In genomic region chr3:158732856-158733200, GRCh38 we compare ENCODE assay signal across 11 cellular contexts. TPM values are rescaled to one million over a fixed set of nuclear protein-coding genes. Genes with fewer than 3 reads are reported as not detected.
A peak's percentile ranks its signal among the peaks of the same experiment; 100 is the strongest.
DNase-seq lines count a peak whose midpoint lies in the region; ATAC-seq, FAIRE-seq and TF ChIP-seq lines count a peak whose summit lies in the region.
"Had no signal": no experiment of that assay in that cellular context is flagged by ENCODE, and none has a peak within 500 bp of the region (broad histone marks: within the 10 kb centered on the region; RNA-seq: fewer than 3 reads in every experiment).

No MANE protein-coding gene starts in this region.

- no peak overlapping the region for H3K27ac ChIP-seq in CD4-positive, alpha-beta T cell (ENCODE audit: low read depth, low read length)
- H3K27ac ChIP-seq in body of pancreas (peak overlapping the region in 2 of 4 donors; percentile 17 to 44), prostate gland (peak overlapping the region; percentile 85 to 86)

- no peak overlapping the region for H3K27ac Mint-ChIP-seq in CD4-positive, alpha-beta T cell

- H3K36me3 ChIP-seq in body of pancreas (replicated peaks in 1 of 2; ENCODE audit: insufficient read depth in 1 of 2, low read depth in 2 of 2) (no peaks in the 10 kb centered on the region), prostate gland (no peaks in the 10 kb centered on the region)

- no peak for ATAC-seq in CD4-positive, alpha-beta T cell (ENCODE audit: poor library complexity)
- peak; percentile 10 for ATAC-seq in body of pancreas
- no peak for ATAC-seq in GM21381 (IDR thresholded peaks at IDR 0.05; ENCODE audit: unreplicated experiment)

- no peak for DNase-seq in CD4-positive, alpha-beta T cell
- DNase-seq in body of pancreas (no peak), prostate gland (ENCODE audit: low spot score) (no peak), NCI-H82 treated with DMSO at 0.1 percent for 48 hours (lab: John Stamatoyannopoulos, UW; ENCODE audit: unreplicated experiment) (no peak), HuH-7.5 (ENCODE audit: low spot score) (no peak), frontal cortex (ENCODE audit: low spot score in 2 of 2) (no peak)
- DNase-seq: activated T-cell treated with anti-CD3 and anti-CD28 coated beads for 4 hours, DMS 273 treated with DMSO at 0.1 percent for 48 hours, NCI-H1417 treated with DMSO at 0.1 percent for 48 hours had no signal

- WGBS in body of pancreas, 2 donors, result 66 to 73% methylated on average over 15 of the region's 15 CpGs
- WGBS in prostate gland, result 24% methylated on average over 15 of the region's 15 CpGs

- peaks cover 16% of the 10 kb centered on the region for H3K4me1 ChIP-seq in body of pancreas
- peaks cover 7% of the 10 kb centered on the region for H3K4me1 ChIP-seq in prostate gland (replicated peaks)

- H3K27me3 Mint-ChIP-seq in CD4-positive, alpha-beta T cell, result peaks cover 15% of the 10 kb centered on the region

- CTCF ChIA-PET in CD4-positive, alpha-beta T cell (lab: Charles Lee), result no interaction called here

- H3K36me3 Mint-ChIP-seq in CD4-positive, alpha-beta T cell (ENCODE audit: low read depth), result no peaks in the 10 kb centered on the region

- H3K4me1 Mint-ChIP-seq in CD4-positive, alpha-beta T cell (ENCODE audit: low read depth), result peaks cover 9% of the 10 kb centered on the region

- H3K9me3 Mint-ChIP-seq in CD4-positive, alpha-beta T cell, result peaks cover 2% of the 10 kb centered on the region

- FAIRE-seq in frontal cortex (lab: Jason Lieb, UNC), result no peak

- H3K4me3 Mint-ChIP-seq in CD4-positive, alpha-beta T cell, result peak overlapping the region; percentile 38

- H3K4me3 ChIP-seq in body of pancreas, result peak overlapping the region in 1 of 2 donors; percentile 48
- H3K4me3 ChIP-seq in iPS-11a (ENCODE audit: low read depth, low read length), result peak overlapping the region; percentile 57
- peak overlapping the region; percentile 63 to 78 for H3K4me3 ChIP-seq in prostate gland

- H3K9me3 ChIP-seq in CD4-positive, alpha-beta T cell (ENCODE audit: control insufficient read depth, low read length), result peaks cover 4% of the 10 kb centered on the region
- H3K9me3 ChIP-seq in body of pancreas (peaks cover 0 to 6% (median 0%) of the 10 kb centered on the region in 3 donors), prostate gland (no peaks in the 10 kb centered on the region)

- H3K27me3 ChIP-seq in CD4-positive, alpha-beta T cell (ENCODE audit: control insufficient read depth, insufficient read depth, low read length), result peaks cover 4% of the 10 kb centered on the region
- no peaks in the 10 kb centered on the region for H3K27me3 ChIP-seq in body of pancreas
- H3K27me3 ChIP-seq in prostate gland (replicated peaks; ENCODE audit: insufficient read depth), result no peaks in the 10 kb centered on the region

- no peak for TF ChIP-seq POLR2A in body of pancreas (IDR thresholded peaks at IDR 0.05)
- TF ChIP-seq POLR2A in prostate gland (IDR thresholded peaks at IDR 0.05), result no peak

- POLR2A ChIA-PET in CD4-positive, alpha-beta T cell (lab: Charles Lee), result no interaction called here

- intact Hi-C loops in CD4-positive, alpha-beta T cell (cut with DNase I, micrococcal nuclease), result no loop called here
- intact Hi-C loops in body of pancreas (cut with DNase I), result no loop called here
- intact Hi-C loops in prostate gland (cut with DNase I), result loop anchor here (5.0 kb wide), 1 partner anchor 39 kb away; no protein-coding TSS in a partner anchor

- TF ChIP-seq CTCF in CD4-positive, alpha-beta T cell (IDR thresholded peaks at IDR 0.05), result no peak
- TF ChIP-seq CTCF in body of pancreas (IDR thresholded peaks at IDR 0.05), result no peak
- no peak for TF ChIP-seq CTCF in prostate gland (IDR thresholded peaks at IDR 0.05)

RNA-seq across cellular contexts. Expression of gene RARRES1, which starts 0.6 kb away (rescaled TPM):
- not detected for total RNA-seq in CD4-positive, alpha-beta T cell
- 10 to 100 TPM in 1 of 2 donors, 1 to 10 TPM in 1; 3.0 to 18.4 TPM for total RNA-seq in body of pancreas
- total RNA-seq in prostate gland, result 100 to 1,000 TPM in 1 of 2 donors, 10 to 100 TPM in 1; 67.9 to 138 TPM
- 4.5 TPM for total RNA-seq in frontal cortex
